In the genomic region with DNA sequence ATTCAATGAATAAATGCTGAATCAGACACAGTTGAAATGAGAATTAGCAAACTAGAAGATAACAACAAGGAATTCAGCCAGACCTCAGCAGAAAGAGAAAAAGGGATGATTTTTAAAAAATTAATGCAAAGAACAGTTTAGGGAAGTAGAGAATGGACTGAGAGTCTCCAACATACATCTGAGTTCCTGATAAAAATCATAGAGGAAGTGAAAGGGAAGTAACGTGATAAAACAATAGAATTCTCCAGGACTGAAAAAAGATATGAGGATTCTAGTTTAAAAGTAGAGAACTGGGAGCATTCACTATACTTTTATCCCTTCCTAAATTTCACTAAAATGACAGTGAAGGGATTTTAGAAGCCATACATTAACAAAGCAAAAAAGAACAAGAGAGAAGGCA, we compare ENCODE assay signal across 18 cellular contexts.
"Had no signal": no experiment of that assay in that cellular context is flagged by ENCODE, and none has a peak within 500 bp of the region (broad histone marks: within the 10 kb centered on the region; RNA-seq: fewer than 3 reads in every experiment).

No MANE protein-coding gene starts in this region.

- H3K4me1 ChIP-seq: ascending aorta, breast epithelium, prostate gland, right atrium auricular region, tibial artery, uterus had no signal

- DNase-seq: activated CD4-positive, alpha-beta T cell treated with anti-CD3 and anti-CD28 coated beads, Interleukin-2, amount 50 U/mL, for 4 hours; activated gamma-delta T cell; activated T-cell treated with anti-CD3 and anti-CD28 coated beads, Interleukin-2, amount 50 U/mL, for 72 hours; cerebellar nuclear complex; dermis blood vessel endothelial cell; effector memory CD4-positive, alpha-beta T cell; esophagus squamous epithelium; occipital lobe; stimulated activated naive CD8-positive, alpha-beta T cell treated with anti-CD3 and anti-CD28 coated beads, Interleukin-15, Interleukin-2, amounts not matched to agents 100 U/mL and 50 U/mL, for 24 hours; substantia nigra; T1000; tibial artery; uterus had no signal

- H3K27ac ChIP-seq: ascending aorta, esophagus squamous epithelium, prostate gland, right atrium auricular region, tibial artery, uterus had no signal

- H3K4me3 ChIP-seq: ascending aorta, breast epithelium, esophagus squamous epithelium, prostate gland, right atrium auricular region, tibial artery, uterus had no signal

- H3K27me3 ChIP-seq: ascending aorta, breast epithelium, right atrium auricular region, tibial artery, uterus had no signal

- H3K36me3 ChIP-seq: ascending aorta, breast epithelium, esophagus squamous epithelium, prostate gland, right atrium auricular region, tibial artery, uterus had no signal

- H3K9me3 ChIP-seq: ascending aorta, breast epithelium, esophagus squamous epithelium, prostate gland, right atrium auricular region, tibial artery, uterus had no signal

- ATAC-seq: activated T-cell treated with anti-CD3 and anti-CD28 coated beads, Interleukin-2, amount 50 U/mL, for 72 hours; left lobe of liver; stimulated activated naive CD8-positive, alpha-beta T cell treated with anti-CD3 and anti-CD28 coated beads, Interleukin-15, Interleukin-2, amounts not matched to agents 100 U/mL and 50 U/mL, for 24 hours had no signal
